In the genomic region with DNA sequence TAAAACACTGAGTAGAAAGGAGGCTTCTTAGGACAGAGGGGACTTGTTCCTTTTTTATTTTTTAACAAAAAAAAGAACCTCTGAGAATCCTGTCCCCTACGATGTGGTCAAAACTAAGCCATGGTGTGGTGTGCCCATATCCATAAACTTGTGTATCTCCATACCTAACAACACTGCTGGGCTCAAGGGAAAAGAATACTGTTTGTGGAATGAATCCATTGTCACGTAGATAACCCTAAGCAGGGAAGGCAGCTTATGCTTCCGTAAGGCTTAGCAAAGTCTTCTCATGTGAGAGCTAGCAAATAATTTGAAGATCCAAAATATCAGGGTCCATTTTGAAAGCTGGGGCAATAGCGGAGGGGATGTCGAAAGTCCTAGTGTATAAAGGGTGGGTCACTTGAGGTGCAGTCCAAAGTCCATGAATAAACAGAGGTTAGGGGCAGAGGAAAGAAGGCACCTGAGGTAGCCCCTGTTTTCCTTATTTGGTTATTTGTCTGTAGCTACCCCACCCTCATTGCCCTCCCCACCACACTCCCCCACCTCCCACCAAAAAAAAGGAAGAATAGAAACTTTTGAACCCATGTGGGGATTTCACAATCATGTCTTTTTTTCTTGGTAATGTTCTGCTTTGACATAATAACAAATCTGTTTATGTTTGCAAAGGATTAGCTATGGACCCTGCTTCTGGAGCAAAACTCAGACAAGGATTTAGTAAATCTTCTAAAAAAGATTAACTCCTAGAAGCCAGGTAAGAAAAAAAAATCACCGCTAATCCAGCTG, we compare ENCODE assay signal across 18 cellular contexts.
"Had no signal": no experiment of that assay in that cellular context is flagged by ENCODE, and none has a peak within 500 bp of the region (broad histone marks: within the 10 kb centered on the region; RNA-seq: fewer than 3 reads in every experiment).

No MANE protein-coding gene starts in this region.

- DNase-seq: activated CD4-positive, alpha-beta memory T cell treated with anti-CD3 and anti-CD28 coated beads for 36 hours; activated CD4-positive, alpha-beta T cell treated with anti-CD3 and anti-CD28 coated beads for 1 hour; activated effector memory CD4-positive, alpha-beta T cell treated with anti-CD3 and anti-CD28 coated beads, Interleukin-2, amount 50 U/mL, for 16 hours; activated T-cell treated with anti-CD3 and anti-CD28 coated beads, Interleukin-2, amount 50 U/mL, for 4 hours; aorta; dermis blood vessel endothelial cell; left colon; occipital lobe; stimulated activated CD4-positive, alpha-beta T cell treated with anti-CD3 and anti-CD28 coated beads, Interleukin-4, amount 100 ng/mL, for 1 hour; stimulated activated CD8-positive, alpha-beta memory T cell treated with anti-CD3 and anti-CD28 coated beads, Interleukin-4, amount 100 ng/mL, for 48 hours; stimulated activated naive CD8-positive, alpha-beta T cell treated with anti-CD3 and anti-CD28 coated beads, Interleukin-15, Interleukin-2, amounts not matched to agents 100 U/mL and 50 U/mL, for 24 hours; upper lobe of right lung had no signal

- ATAC-seq: activated T-cell treated with anti-CD3 and anti-CD28 coated beads, Interleukin-2, amount 50 U/mL, for 4 hours; esophagus mucosa; left colon; natural killer cell treated with Interleukin-12 subunit alpha and Interleukin-12 subunit beta and Interleukin-15 and Interleukin-18, amount 100 ng/mL, for 72 hours; stimulated activated naive CD8-positive, alpha-beta T cell treated with anti-CD3 and anti-CD28 coated beads, Interleukin-15, Interleukin-2, amounts not matched to agents 100 U/mL and 50 U/mL, for 24 hours; upper lobe of right lung had no signal

- H3K36me3 ChIP-seq: breast epithelium, suprapubic skin, upper lobe of right lung had no signal

- H3K4me1 ChIP-seq: breast epithelium, suprapubic skin, upper lobe of right lung had no signal

- H3K27ac ChIP-seq: breast epithelium, suprapubic skin, upper lobe of right lung had no signal

- H3K4me3 ChIP-seq: breast epithelium, suprapubic skin, upper lobe of right lung had no signal

- H3K9me3 Mint-ChIP-seq: natural killer cell treated with Interleukin-12 subunit alpha and Interleukin-12 subunit beta and Interleukin-15 and Interleukin-18, amount 100 ng/mL, for 72 hours; T-helper 2 cell treated with Interferon-gamma antibody and Interleukin-4, amounts not matched to agents 5 μg/mL and 100 μg/mL, for 36 hours had no signal

- H3K27me3 ChIP-seq: breast epithelium, suprapubic skin, upper lobe of right lung had no signal

- H3K4me3 Mint-ChIP-seq: activated CD4-positive, alpha-beta memory T cell treated with anti-CD3 and anti-CD28 coated beads for 36 hours; activated naive CD8-positive, alpha-beta T cell; activated T-cell treated with anti-CD3 and anti-CD28 coated beads, Interleukin-2, amount 50 U/mL, for 4 hours; natural killer cell treated with Interleukin-12 subunit alpha and Interleukin-12 subunit beta and Interleukin-15 and Interleukin-18, amount 100 ng/mL, for 72 hours; T-helper 2 cell treated with Interferon-gamma antibody and Interleukin-4, amounts not matched to agents 5 μg/mL and 100 μg/mL, for 36 hours had no signal

- H3K27me3 Mint-ChIP-seq: activated naive CD8-positive, alpha-beta T cell had no signal

- H3K27ac Mint-ChIP-seq: activated CD4-positive, alpha-beta memory T cell treated with anti-CD3 and anti-CD28 coated beads for 36 hours; activated naive CD8-positive, alpha-beta T cell; natural killer cell treated with Interleukin-12 subunit alpha and Interleukin-12 subunit beta and Interleukin-15 and Interleukin-18, amount 100 ng/mL, for 72 hours; T-helper 2 cell treated with Interferon-gamma antibody and Interleukin-4, amounts not matched to agents 5 μg/mL and 100 μg/mL, for 36 hours had no signal
